Comparison of ENCODE assay signal across 17 cellular contexts in the genomic region with DNA sequence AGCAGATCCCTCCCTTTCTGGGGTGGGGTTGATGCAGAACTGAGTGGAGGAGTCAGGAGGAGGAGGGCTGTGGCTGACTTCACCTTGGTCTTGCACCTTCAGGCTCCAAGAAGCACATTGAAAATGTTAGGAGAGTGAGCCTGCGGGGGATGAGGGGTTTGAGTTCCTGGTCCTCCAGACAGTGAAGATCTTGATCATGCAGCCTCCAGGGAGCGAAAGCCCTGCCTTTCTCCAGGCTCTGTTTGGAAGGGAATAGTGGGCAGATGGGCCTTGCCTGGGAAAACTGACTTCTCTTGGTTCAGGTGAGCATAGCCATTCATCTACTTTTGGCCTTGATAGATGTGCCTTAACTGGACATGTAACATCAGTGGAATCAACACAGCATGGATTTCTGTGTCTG.
"Had no signal": no experiment of that assay in that cellular context is flagged by ENCODE, and none has a peak within 500 bp of the region (broad histone marks: within the 10 kb centered on the region; RNA-seq: fewer than 3 reads in every experiment).

No MANE protein-coding gene starts in this region.

- H3K9me3 ChIP-seq: gastrocnemius medialis, psoas muscle, transverse colon had no signal

- H3K4me1 ChIP-seq: gastrocnemius medialis, neural progenitor cell, psoas muscle, spleen, transverse colon had no signal

- H3K36me3 ChIP-seq: gastrocnemius medialis, neural progenitor cell, spleen, transverse colon had no signal

- H3K27ac ChIP-seq: gastrocnemius medialis, neural progenitor cell, psoas muscle, skin epidermis, spleen, transverse colon had no signal

- ATAC-seq: effector memory CD8-positive, alpha-beta T cell; gastrocnemius medialis; left ventricle myocardium superior; naive thymus-derived CD4-positive, alpha-beta T cell; psoas muscle; right cardiac atrium; stimulated activated naive B cell treated with anti-CD40 and anti-IgM and Interleukin-4, amounts not matched to agents 10 μg/mL and 1 μg/mL and 100 μg/mL, for 72 hours had no signal

- DNase-seq: cortex of kidney; effector memory CD8-positive, alpha-beta T cell; erythroblast; gastrocnemius medialis; left ventricle myocardium superior; mesenchymal stem cell; midbrain; naive thymus-derived CD4-positive, alpha-beta T cell; psoas muscle; right cardiac atrium; stimulated activated CD4-positive, alpha-beta T cell treated with anti-CD3 and anti-CD28 coated beads, Interleukin-15, amount 100 ng/mL, for 24 hours; stimulated activated CD4-positive, alpha-beta T cell treated with anti-CD3 and anti-CD28 coated beads, Interleukin-2, amount 100 ng/mL, for 48 hours; stimulated activated naive B cell treated with anti-CD40 and anti-IgM and Interleukin-4, amounts not matched to agents 10 μg/mL and 1 μg/mL and 100 μg/mL, for 72 hours; transverse colon had no signal

- H3K4me3 ChIP-seq: gastrocnemius medialis, neural progenitor cell, psoas muscle, skin epidermis, spleen, transverse colon had no signal

- H3K27me3 ChIP-seq: gastrocnemius medialis, neural progenitor cell, transverse colon had no signal
